1 cellular context compared by ENCODE assay signal in the genomic region with DNA sequence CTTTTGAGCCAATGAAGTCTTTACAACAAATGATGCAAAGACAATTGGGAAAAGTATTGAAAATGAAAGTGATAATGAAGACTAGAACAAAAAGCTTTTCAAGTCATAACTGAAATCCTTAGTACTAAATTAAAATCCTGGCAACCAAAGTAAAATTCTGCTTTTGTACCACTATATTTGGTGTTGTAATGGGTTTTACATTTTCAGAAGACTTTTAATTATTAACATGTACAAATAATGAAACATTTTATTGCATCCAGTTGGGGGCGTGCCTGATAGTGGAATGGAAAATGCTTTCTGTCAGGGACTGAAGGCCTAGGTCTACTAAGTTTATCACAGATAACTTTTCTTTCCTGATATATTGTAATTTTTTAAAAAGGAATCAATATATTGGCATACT.
TF ChIP-seq lines count a peak whose summit lies in the region.

No MANE protein-coding gene starts in this region.

TF ChIP-seq in HEK293T, 16 proteins besides CTCF, POLR2A, EP300 and RAD21 (continued from another document):
- TF ChIP-seq NFRKB (IDR thresholded peaks at IDR 0.05) (no peak), ZNF384 (IDR thresholded peaks at IDR 0.05) (no peak), ELF4 (IDR thresholded peaks at IDR 0.05) (no peak), SP1 (IDR thresholded peaks at IDR 0.05) (no peak), TARDBP (IDR thresholded peaks at IDR 0.05) (no peak), ARNT (IDR thresholded peaks at IDR 0.05) (no peak)
